Comparison of ENCODE assay signal across 25 cellular contexts in the genomic region with DNA sequence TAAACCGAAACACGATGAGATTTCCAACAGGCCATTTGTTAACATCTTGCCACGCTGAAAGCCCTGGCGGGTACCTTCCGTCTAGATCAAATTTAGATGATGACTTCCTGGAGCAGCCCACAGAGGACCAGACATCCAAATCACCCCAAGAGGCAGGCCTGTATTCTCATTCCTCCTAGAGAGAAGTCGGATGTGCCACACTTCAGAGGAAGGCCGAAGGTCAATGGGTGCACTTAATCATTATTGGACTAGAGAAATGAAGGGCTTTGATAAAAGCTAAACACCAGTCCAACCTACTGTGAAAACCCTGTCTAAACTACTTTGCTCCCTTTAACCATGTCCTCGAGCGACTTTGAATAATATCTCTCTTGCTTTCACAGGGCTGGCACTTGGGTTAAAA.
DNase-seq lines count a peak whose midpoint lies in the region; ATAC-seq and TF ChIP-seq lines count a peak whose summit lies in the region.
"Had no signal": no experiment of that assay in that cellular context is flagged by ENCODE, and none has a peak within 500 bp of the region (broad histone marks: within the 10 kb centered on the region; RNA-seq: fewer than 3 reads in every experiment).

No MANE protein-coding gene starts in this region.

- TF ChIP-seq CTCF in SK-N-SH (IDR thresholded peaks at IDR 0.05) (no peak), chondrocyte (IDR thresholded peaks at IDR 0.05) (no peak), neural crest cell (conservative IDR thresholded peaks at IDR 0.05) (no peak), type B pancreatic cell (conservative IDR thresholded peaks at IDR 0.05) (no peak), lower lobe of right lung (IDR thresholded peaks at IDR 0.05) (no peak)

- peak overlapping the region; percentile 81 for H3K27ac Mint-ChIP-seq in chondrocyte (ENCODE audit: unreplicated experiment)
- H3K27ac Mint-ChIP-seq in neural crest cell (ENCODE audit: unreplicated experiment) = no peak overlapping the region
- H3K27ac Mint-ChIP-seq in type B pancreatic cell = peak overlapping the region; percentile 66
- H3K27ac Mint-ChIP-seq: activated CD4-positive, alpha-beta T cell treated with anti-CD3 and anti-CD28 coated beads for 36 hours; activated naive CD4-positive, alpha-beta T cell treated with anti-CD3 and anti-CD28 coated beads for 36 hours; activated T-cell treated with anti-CD3 and anti-CD28 coated beads, Interleukin-2, amount 50 U/mL, for 72 hours; B cell; naive thymus-derived CD4-positive, alpha-beta T cell; stimulated activated effector memory CD8-positive, alpha-beta T cell treated with anti-CD3 and anti-CD28 coated beads, Interleukin-12 subunit alpha, Interleukin-12 subunit beta, amount 100 ng/mL, for 72 hours; T-helper 1 cell treated with Interleukin-12 subunit alpha and Interleukin-12 subunit beta and Interleukin-4 antibody, amounts not matched to agents 30 μg/mL and 1 μg/mL, for 36 hours had no signal

- H3K36me3 Mint-ChIP-seq in chondrocyte (ENCODE audit: low read depth) (no peaks in the 10 kb centered on the region), neural crest cell (ENCODE audit: low read depth) (peaks cover 25% of the 10 kb centered on the region), type B pancreatic cell (peaks cover 21% of the 10 kb centered on the region)
- H3K36me3 Mint-ChIP-seq: naive thymus-derived CD4-positive, alpha-beta T cell had no signal

- peaks cover 62% of the 10 kb centered on the region for H3K4me1 Mint-ChIP-seq in chondrocyte (ENCODE audit: low read depth)
- H3K4me1 Mint-ChIP-seq in neural crest cell = peaks cover 82% of the 10 kb centered on the region
- H3K4me1 Mint-ChIP-seq in type B pancreatic cell (ENCODE audit: unreplicated experiment) = peaks cover 56% of the 10 kb centered on the region

- H3K27ac ChIP-seq in SK-N-SH (ENCODE audit: low read depth in 2 of 2, low read length in 1 of 2) (peak overlapping the region; percentile 40 to 98; a peak in 3 of 4 replicates), lower lobe of right lung (no peak overlapping the region)
- H3K27ac ChIP-seq: 22Rv1 had no signal

- H3K36me3 ChIP-seq in SK-N-SH (replicated peaks in 1 of 2; ENCODE audit: control insufficient read depth in 1 of 2, insufficient read depth in 2 of 2, low read length in 1 of 2) = peaks cover 0 to 21% of the 10 kb centered on the region in 2 experiments
- H3K36me3 ChIP-seq in lower lobe of right lung = no peaks in the 10 kb centered on the region
- H3K36me3 ChIP-seq: sigmoid colon had no signal

- peaks cover 84% of the 10 kb centered on the region for H4K20me1 ChIP-seq in SK-N-SH (ENCODE audit: insufficient read depth)

- ATAC-seq in SK-N-SH treated with all-trans-retinoic acid at 6 μM for 48 hours (no peak), lower lobe of right lung (no peak)
- ATAC-seq: naive thymus-derived CD4-positive, alpha-beta T cell had no signal

- H3K27me3 ChIP-seq in SK-N-SH (ENCODE audit: insufficient read depth) = no peaks in the 10 kb centered on the region
- no peaks in the 10 kb centered on the region for H3K27me3 ChIP-seq in lower lobe of right lung (ENCODE audit: low read depth)
- H3K27me3 ChIP-seq: sigmoid colon had no signal

- TF ChIP-seq RAD21 in SK-N-SH (IDR thresholded peaks at IDR 0.05; ENCODE audit: low read length) = no peak

- peak overlapping the region; percentile 55 for H3K4me2 ChIP-seq in SK-N-SH

- H3K27me3 Mint-ChIP-seq in chondrocyte (ENCODE audit: low read depth) (no peaks in the 10 kb centered on the region), neural crest cell (ENCODE audit: low read depth) (no peaks in the 10 kb centered on the region), type B pancreatic cell (no peaks in the 10 kb centered on the region)
- H3K27me3 Mint-ChIP-seq: B cell had no signal

- CTCF ChIA-PET in SK-N-SH (lab: Yijun Ruan, JAX) = interaction anchor here (1.0 to 1.5 kb wide), 3 partner anchors 14 to 168 kb away, joined by 3 read pairs; no protein-coding TSS in a partner anchor

- H3K9ac ChIP-seq in SK-N-SH = peak overlapping the region; percentile 19; the same call in 1 of the 2 replicates

- H3K9me2 ChIP-seq in SK-N-SH = no peaks in the 10 kb centered on the region

- no peaks in the 10 kb centered on the region for H3K9me3 ChIP-seq in SK-N-SH
- no peaks in the 10 kb centered on the region for H3K9me3 ChIP-seq in lower lobe of right lung
- H3K9me3 ChIP-seq: sigmoid colon had no signal

- no peak for DNase-seq in SK-N-SH
- no peak for DNase-seq in chondrocyte (ENCODE audit: low spot score)
- DNase-seq in neural crest cell (ENCODE audit: low read depth, low spot score) = no peak
- no peak for DNase-seq in type B pancreatic cell (ENCODE audit: extremely low spot score, unreplicated experiment)
- DNase-seq in lower lobe of right lung = no peak
- no peak for DNase-seq in NCI-H345 treated with DMSO at 0.1 percent for 48 hours (lab: John Stamatoyannopoulos, UW; ENCODE audit: unreplicated experiment)
- DNase-seq in inferior parietal cortex (ENCODE audit: extremely low spot score) = no peak
- DNase-seq: activated CD4-positive, alpha-beta T cell treated with anti-CD3 and anti-CD28 coated beads for 36 hours; activated naive CD4-positive, alpha-beta T cell treated with anti-CD3 and anti-CD28 coated beads for 36 hours; activated T-cell treated with anti-CD3 and anti-CD28 coated beads, Interleukin-2, amount 50 U/mL, for 72 hours; central memory CD4-positive, alpha-beta T cell; DMS79; KG1; kidney; mesendoderm; naive thymus-derived CD4-positive, alpha-beta T cell; NCI-H1694 treated with DMSO at 0.1 percent for 48 hours; NCI-H748 treated with DMSO at 0.1 percent for 48 hours; stimulated activated CD4-positive, alpha-beta T cell treated with anti-CD3 and anti-CD28 coated beads, Interleukin-2, amount 100 ng/mL, for 24 hours had no signal

- H3K4me3 Mint-ChIP-seq in chondrocyte (ENCODE audit: unreplicated experiment) (no peak overlapping the region), neural crest cell (peak overlapping the region; percentile 4), type B pancreatic cell (peak overlapping the region; percentile 65)
- H3K4me3 Mint-ChIP-seq: activated CD4-positive, alpha-beta T cell treated with anti-CD3 and anti-CD28 coated beads for 36 hours; activated naive CD4-positive, alpha-beta T cell treated with anti-CD3 and anti-CD28 coated beads for 36 hours; activated T-cell treated with anti-CD3 and anti-CD28 coated beads, Interleukin-2, amount 50 U/mL, for 72 hours; B cell; naive thymus-derived CD4-positive, alpha-beta T cell; stimulated activated effector memory CD8-positive, alpha-beta T cell treated with anti-CD3 and anti-CD28 coated beads, Interleukin-12 subunit alpha, Interleukin-12 subunit beta, amount 100 ng/mL, for 72 hours; T-helper 1 cell treated with Interleukin-12 subunit alpha and Interleukin-12 subunit beta and Interleukin-4 antibody, amounts not matched to agents 30 μg/mL and 1 μg/mL, for 36 hours had no signal

- H2AFZ ChIP-seq in SK-N-SH (ENCODE audit: low read depth) = no peak overlapping the region

- no peak for TF ChIP-seq EP300 in SK-N-SH (IDR thresholded peaks at IDR 0.05; ENCODE audit: borderline replicate concordance in 1 of 2, low read depth in 1 of 2, low read length in 1 of 2)

- WGBS in SK-N-SH (ENCODE audit: low lambda C conversion rate) = 96% methylated on average over 9 of the region's 9 CpGs

- peaks cover 51 to 59% of the 10 kb centered on the region in 2 experiments for H3K4me1 ChIP-seq in SK-N-SH (ENCODE audit: control insufficient read depth in 1 of 2, insufficient read depth in 2 of 2, low read depth in 1 of 2, low read length in 1 of 2)
- H3K4me1 ChIP-seq in lower lobe of right lung = peaks cover 26% of the 10 kb centered on the region

- POLR2A ChIA-PET in SK-N-SH (lab: Yijun Ruan, JAX) = no interaction called here

- H3K79me2 ChIP-seq in SK-N-SH (ENCODE audit: insufficient read depth) = peaks cover 98% of the 10 kb centered on the region

- peaks cover 59% of the 10 kb centered on the region for H3F3A ChIP-seq in SK-N-SH (replicated peaks; ENCODE audit: insufficient read depth)

- H3K4me3 ChIP-seq in SK-N-SH (ENCODE audit: low read depth in 2 of 2, low read length in 1 of 2) (no peak overlapping the region), lower lobe of right lung (no peak overlapping the region)
- H3K4me3 ChIP-seq: sigmoid colon had no signal

- intact Hi-C loops in lower lobe of right lung (cut with DNase I) = no loop called here

- no peaks in the 10 kb centered on the region for H3K9me3 Mint-ChIP-seq in chondrocyte (ENCODE audit: low read depth)
- no peaks in the 10 kb centered on the region for H3K9me3 Mint-ChIP-seq in neural crest cell
- H3K9me3 Mint-ChIP-seq in type B pancreatic cell = peaks cover 5% of the 10 kb centered on the region
- H3K9me3 Mint-ChIP-seq: activated naive CD4-positive, alpha-beta T cell treated with anti-CD3 and anti-CD28 coated beads for 36 hours; activated T-cell treated with anti-CD3 and anti-CD28 coated beads, Interleukin-2, amount 50 U/mL, for 72 hours; naive thymus-derived CD4-positive, alpha-beta T cell; stimulated activated effector memory CD8-positive, alpha-beta T cell treated with anti-CD3 and anti-CD28 coated beads, Interleukin-12 subunit alpha, Interleukin-12 subunit beta, amount 100 ng/mL, for 72 hours; T-helper 1 cell treated with Interleukin-12 subunit alpha and Interleukin-12 subunit beta and Interleukin-4 antibody, amounts not matched to agents 30 μg/mL and 1 μg/mL, for 36 hours had no signal

TF ChIP-seq in SK-N-SH, 30 proteins besides CTCF, POLR2A, EP300 and RAD21 (continues in another document):
- TF ChIP-seq MEF2A (IDR thresholded peaks at IDR 0.05; ENCODE audit: borderline replicate concordance, low read depth) = no peak
- TF ChIP-seq, protein P1, sequence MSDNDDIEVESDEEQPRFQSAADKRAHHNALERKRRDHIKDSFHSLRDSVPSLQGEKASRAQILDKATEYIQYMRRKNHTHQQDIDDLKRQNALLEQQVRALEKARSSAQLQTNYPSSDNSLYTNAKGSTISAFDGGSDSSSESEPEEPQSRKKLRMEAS (IDR thresholded peaks at IDR 0.05; ENCODE audit: low read depth) = no peak
- TF ChIP-seq SMC3 (IDR thresholded peaks at IDR 0.05; ENCODE audit: low read depth, low read length) = no peak
- no peak for TF ChIP-seq TCF12 (IDR thresholded peaks at IDR 0.05)
- no peak for TF ChIP-seq YY1 (IDR thresholded peaks at IDR 0.05; ENCODE audit: low read depth)
- TF ChIP-seq EZH2phosphoT487 (IDR thresholded peaks at IDR 0.05; ENCODE audit: borderline replicate concordance, low read depth) = no peak
